ENCODE assay signal across 8 cellular contexts in genomic region chr4:84503495-84504437, GRCh38. TPM values are rescaled to one million over a fixed set of nuclear protein-coding genes. Genes with fewer than 3 reads are reported as not detected.
DNase-seq lines count a peak whose midpoint lies in the region; ATAC-seq and TF ChIP-seq lines count a peak whose summit lies in the region.

No MANE protein-coding gene starts in this region.

- H3K4me2 ChIP-seq in PC-3 (ENCODE audit: low read length): no peak overlapping the region

- H3K27ac ChIP-seq in PC-3 (ENCODE audit: low read length) (no peak overlapping the region), lower lobe of right lung (no peak overlapping the region)

- H3K27me3 ChIP-seq in PC-3 (ENCODE audit: low read length) (no peaks in the 10 kb centered on the region), lower lobe of right lung (ENCODE audit: low read depth) (peaks cover 93% of the 10 kb centered on the region)

- H3K36me3 ChIP-seq in PC-3 (ENCODE audit: low read depth, low read length): no peaks in the 10 kb centered on the region
- no peaks in the 10 kb centered on the region for H3K36me3 ChIP-seq in lower lobe of right lung

- CTCF ChIA-PET in PC-3 (lab: Charles Lee): interaction anchor here (0.6 to 0.7 kb wide), 6 partner anchors 10 to 710 kb away, joined by 3 to 4 read pairs (median 3); no protein-coding TSS in a partner anchor

- peak; percentile 98 for ATAC-seq in GM21786 (IDR thresholded peaks at IDR 0.05; ENCODE audit: unreplicated experiment)
- peak; percentile 61 for ATAC-seq in PC-3
- peak; percentile 54 to 80 for ATAC-seq in lower lobe of right lung

- H3K4me3 Mint-ChIP-seq in activated T-cell treated with anti-CD3 and anti-CD28 coated beads, Interleukin-2, amount 50 U/mL, for 24 hours: no peak overlapping the region

- H3K4me3 ChIP-seq in PC-3 (ENCODE audit: low read length): no peak overlapping the region
- H3K4me3 ChIP-seq in choroid plexus epithelial cell (ENCODE audit: low read depth, low read length): no peak overlapping the region
- no peak overlapping the region for H3K4me3 ChIP-seq in lower lobe of right lung

- H3K36me3 Mint-ChIP-seq in activated T-cell treated with anti-CD3 and anti-CD28 coated beads, Interleukin-2, amount 50 U/mL, for 24 hours (ENCODE audit: low read depth): no peaks in the 10 kb centered on the region

- no peaks in the 10 kb centered on the region for H4K20me1 ChIP-seq in PC-3 (ENCODE audit: low read length)

- no peaks in the 10 kb centered on the region for H3K9me3 ChIP-seq in PC-3 (ENCODE audit: low read length)
- no peaks in the 10 kb centered on the region for H3K9me3 ChIP-seq in lower lobe of right lung

- POLR2A ChIA-PET in PC-3 (lab: Charles Lee; ENCODE audit: unreplicated experiment): no interaction called here

- H3K79me2 ChIP-seq in PC-3 (ENCODE audit: low read length): no peaks in the 10 kb centered on the region

- intact Hi-C loops in PC-3 (cut with micrococcal nuclease): loop anchor here (1.0 to 10.0 kb wide), 3 partner anchors 269 to 858 kb away; no protein-coding TSS in a partner anchor
- intact Hi-C loops in lower lobe of right lung (cut with DNase I): no loop called here

- peaks cover 12% of the 10 kb centered on the region for H3K4me1 Mint-ChIP-seq in activated T-cell treated with anti-CD3 and anti-CD28 coated beads, Interleukin-2, amount 50 U/mL, for 24 hours (ENCODE audit: low read depth)

- in situ Hi-C loops in KBM-7 (cut with MboI; ENCODE audit: low pct_unique_long_range_greater_than_20kb, low sequenced_read_pairs): loop anchor here (25.0 kb wide), 2 partner anchors 866 to 991 kb away; no protein-coding TSS in a partner anchor

- TF ChIP-seq CTCF in PC-3 (conservative IDR thresholded peaks at IDR 0.05; ENCODE audit: low read depth, low read length) (peak; percentile 82), choroid plexus epithelial cell (conservative IDR thresholded peaks at IDR 0.05; ENCODE audit: low read depth, low read length) (peak; percentile 85), lower lobe of right lung (IDR thresholded peaks at IDR 0.05) (peak; percentile 61)

- peaks cover 82% of the 10 kb centered on the region for H3K27me3 Mint-ChIP-seq in activated T-cell treated with anti-CD3 and anti-CD28 coated beads, Interleukin-2, amount 50 U/mL, for 24 hours

- peaks cover 2% of the 10 kb centered on the region for H3K9me3 Mint-ChIP-seq in activated T-cell treated with anti-CD3 and anti-CD28 coated beads, Interleukin-2, amount 50 U/mL, for 24 hours

- H3K4me1 ChIP-seq in PC-3 (ENCODE audit: insufficient read depth, low read length): no peaks in the 10 kb centered on the region
- peaks cover 12% of the 10 kb centered on the region for H3K4me1 ChIP-seq in lower lobe of right lung

- DNase-seq in activated T-cell treated with anti-CD3 and anti-CD28 coated beads, Interleukin-2, amount 50 U/mL, for 24 hours: no peak
- no peak for DNase-seq in activated T-cell treated with anti-CD3 and anti-CD28 coated beads, Interleukin-2, amount 50 U/mL, for 1 hour
- DNase-seq in KBM-7 (peak; percentile 79), PC-3 (peak; percentile 78), choroid plexus epithelial cell (ENCODE audit: low read depth) (peak; percentile 88), lower lobe of right lung (no peak), mucosa of gallbladder (ENCODE audit: low spot score) (no peak)

- BruUV-seq in PC-3 (replicated peaks; lab: Mats Ljungman, UMichigan): no TSS peak

- H2AFZ ChIP-seq in PC-3 (ENCODE audit: low read length): peak overlapping the region; percentile 56; the same call in 1 of the 2 replicates

- no peaks in the 10 kb centered on the region for H3F3A ChIP-seq in PC-3 (ENCODE audit: low read length, unreplicated experiment)

- peak overlapping the region; percentile 74 for H3K27ac Mint-ChIP-seq in activated T-cell treated with anti-CD3 and anti-CD28 coated beads, Interleukin-2, amount 50 U/mL, for 24 hours

- H3K9me2 ChIP-seq in PC-3 (replicated peaks; ENCODE audit: low read length): no peaks in the 10 kb centered on the region

- no peak overlapping the region for H3K9ac ChIP-seq in PC-3 (ENCODE audit: low read length)

RNA-seq across cellular contexts. Expression of gene NKX6-1, which starts 4.7 kb away (rescaled TPM):
- total RNA-seq in PC-3 (2014; rRNA removed) (0.52 and 0.62 TPM in 2 replicates), lower lobe of right lung (not detected), mucosa of gallbladder (not detected)

Comparison
In these comparisons a context has a peak if more than half of its experiments do, and no peak if none do; other contexts are left out.
1. DNase-seq: peak in KBM-7 (single experiment), PC-3 (single experiment) and choroid plexus epithelial cell (single experiment); none in activated T-cell treated with anti-CD3 and anti-CD28 coated beads, Interleukin-2, amount 50 U/mL, for 24 hours (single experiment), activated T-cell treated with anti-CD3 and anti-CD28 coated beads, Interleukin-2, amount 50 U/mL, for 1 hour (single experiment), lower lobe of right lung (single experiment) and mucosa of gallbladder (single experiment).
2. Peak in every context shown above with its lines, with median percentiles within 50 percentile points of each other: ATAC-seq and CTCF ChIP-seq.